ENCODE assay signal across 9 cellular contexts in the genomic region with DNA sequence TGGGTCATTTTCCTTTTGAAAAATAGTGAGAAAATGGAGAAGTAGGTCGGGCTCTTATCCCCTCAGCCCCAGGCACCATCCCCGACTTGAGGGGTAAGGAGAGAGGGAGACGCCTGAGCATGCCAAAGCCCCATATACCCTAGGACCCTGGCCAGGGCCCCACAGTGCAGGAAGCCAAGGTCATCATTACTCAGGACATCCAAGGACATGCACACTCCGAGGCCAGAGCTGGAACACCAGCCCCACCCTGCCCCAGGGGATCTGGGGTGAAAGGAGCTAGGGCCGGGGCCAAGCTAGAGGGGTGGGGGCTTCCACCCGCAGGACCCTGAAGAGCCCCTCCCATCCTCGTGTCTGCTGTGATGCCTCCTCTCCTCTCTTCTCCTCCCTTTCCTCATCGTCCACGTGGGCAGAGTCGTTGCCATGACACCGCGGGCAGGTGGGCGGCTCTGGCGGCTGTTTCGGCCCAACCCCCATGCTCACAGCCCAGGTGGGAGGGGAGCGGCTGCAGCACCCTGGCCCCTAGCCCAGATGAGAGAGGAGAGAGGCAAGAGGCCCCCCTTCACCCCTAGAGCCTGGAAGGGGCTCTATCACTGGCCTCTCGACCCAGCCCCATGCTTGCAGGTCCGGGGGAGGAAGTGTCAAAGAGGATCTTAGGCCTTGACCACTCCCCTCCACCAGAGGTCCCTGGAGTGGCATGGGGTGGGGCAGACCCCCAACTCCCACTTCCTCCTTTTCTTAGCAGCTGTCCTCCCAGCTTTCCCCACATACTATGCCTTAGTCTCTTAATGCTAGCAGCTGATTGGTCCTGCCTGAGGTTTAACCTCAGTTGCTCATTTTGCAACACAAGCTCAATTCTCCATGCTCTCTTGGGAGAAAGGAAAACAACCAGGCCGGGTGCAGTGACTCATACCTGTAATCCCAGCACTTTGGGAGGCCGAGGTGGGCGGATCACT. TPM values are rescaled to one million over a fixed set of nuclear protein-coding genes. Genes with fewer than 3 reads are reported as not detected.
A peak's percentile ranks its signal among the peaks of the same experiment; 100 is the strongest.
DNase-seq lines count a peak whose midpoint lies in the region; ATAC-seq and TF ChIP-seq lines count a peak whose summit lies in the region.
"Had no signal": no experiment of that assay in that cellular context is flagged by ENCODE, and none has a peak within 500 bp of the region (broad histone marks: within the 10 kb centered on the region; RNA-seq: fewer than 3 reads in every experiment).

No MANE protein-coding gene starts in this region.

- peaks cover 2% of the 10 kb centered on the region for H3K27me3 ChIP-seq in neural cell (ENCODE audit: insufficient read depth, low read depth, low read length)
- H3K27me3 ChIP-seq in prostate gland (replicated peaks; ENCODE audit: insufficient read depth), result peaks cover 4% of the 10 kb centered on the region

- TF ChIP-seq CTCF in GM10248 (IDR thresholded peaks at IDR 0.05; ENCODE audit: control extremely low read depth, extremely low read depth, low read depth, missing control alignments) (peak; percentile 25), neural cell (IDR thresholded peaks at IDR 0.05; ENCODE audit: poor library complexity, severe bottlenecking) (no peak), prostate gland (IDR thresholded peaks at IDR 0.05) (no peak)

- H2AFZ ChIP-seq in neural cell (ENCODE audit: low read depth, low read length), result no peak overlapping the region

- no peaks in the 10 kb centered on the region for H3K4me1 ChIP-seq in prostate gland (replicated peaks)

- ATAC-seq in HG03521 (IDR thresholded peaks at IDR 0.05; ENCODE audit: unreplicated experiment), result no peak

- H3K9me3 ChIP-seq in neural cell (ENCODE audit: low read length) (no peaks in the 10 kb centered on the region), prostate gland (no peaks in the 10 kb centered on the region)

- H3K4me3 ChIP-seq in neural cell (ENCODE audit: low read length), result peak overlapping the region; percentile 40
- no peak overlapping the region for H3K4me3 ChIP-seq in prostate gland

- H3K36me3 ChIP-seq in neural cell (ENCODE audit: insufficient read depth, low read length) (no peaks in the 10 kb centered on the region), prostate gland (no peaks in the 10 kb centered on the region)

- no peak overlapping the region for H3K27ac ChIP-seq in neural cell (ENCODE audit: low read length)
- H3K27ac ChIP-seq in prostate gland, result no peak overlapping the region

- no peak overlapping the region for H3K4me2 ChIP-seq in neural cell (ENCODE audit: low read length)

- H4K20me1 ChIP-seq in neural cell (ENCODE audit: insufficient read depth), result no peaks in the 10 kb centered on the region

- no peak for TF ChIP-seq RAD21 in neural cell (conservative IDR thresholded peaks at IDR 0.05)

- peak overlapping the region; percentile 20 for H3K9ac ChIP-seq in neural cell (ENCODE audit: low read length)

- WGBS in prostate gland, result 12% methylated on average over 21 of the region's 21 CpGs

- POLR2A ChIA-PET in GM10248 (lab: Yijun Ruan, JAX), result no interaction called here

- CTCF ChIA-PET in GM10248 (lab: Yijun Ruan, JAX), result interaction anchor here (1.1 to 1.4 kb wide), 3 partner anchors 10 to 66 kb away, joined by 3 to 4 read pairs (median 3); a partner anchor contains a TSS

- no peaks in the 10 kb centered on the region for H3F3A ChIP-seq in neural cell (ENCODE audit: insufficient read depth, low read length, poor library complexity, severe bottlenecking)

- TF ChIP-seq EP300 in neural cell (conservative IDR thresholded peaks at IDR 0.05; ENCODE audit: poor library complexity, severe bottlenecking), result no peak

- DNase-seq in GM10248 (ENCODE audit: extremely low spot score) (peak; percentile 81), Kasumi-1 (lab: John Stamatoyannopoulos, UW) (peak; percentile 18 to 49), amniotic epithelial cell (ENCODE audit: low read depth) (peak; percentile 15), HUDEP-2 (lab: John Stamatoyannopoulos, UW; ENCODE audit: unreplicated experiment in 76 of 76) (no peak), posterior vena cava (ENCODE audit: low spot score) (no peak), prostate gland (ENCODE audit: low spot score) (no peak)
- DNase-seq: NCI-H345 had no signal

- no peak for TF ChIP-seq POLR2A in prostate gland (IDR thresholded peaks at IDR 0.05)

- intact Hi-C loops in posterior vena cava (cut with DNase I), result loop anchor here in 1 of 2 donors (1.0 kb wide), 1 partner anchor 17 kb away; no protein-coding TSS in a partner anchor
- intact Hi-C loops in prostate gland (cut with DNase I), result no loop called here

- no peaks in the 10 kb centered on the region for H3K9me2 ChIP-seq in neural cell (ENCODE audit: insufficient read depth, low read length)

- no peaks in the 10 kb centered on the region for H3K79me2 ChIP-seq in neural cell (replicated peaks; ENCODE audit: insufficient read depth, low read length)

TF ChIP-seq in neural cell, 6 proteins besides CTCF, POLR2A, EP300 and RAD21:
- no peak for TF ChIP-seq POLR2AphosphoS5 (IDR thresholded peaks at IDR 0.05)
- TF ChIP-seq SMC3 (conservative IDR thresholded peaks at IDR 0.05; ENCODE audit: poor library complexity), result no peak
- no peak for TF ChIP-seq TAF1 (IDR thresholded peaks at IDR 0.05; ENCODE audit: low read depth)
- TF ChIP-seq EZH2 (IDR thresholded peaks at IDR 0.05; ENCODE audit: borderline replicate concordance, insufficient read depth, low read length, poor library complexity, severe bottlenecking), result no peak
- TF ChIP-seq, protein P1, sequence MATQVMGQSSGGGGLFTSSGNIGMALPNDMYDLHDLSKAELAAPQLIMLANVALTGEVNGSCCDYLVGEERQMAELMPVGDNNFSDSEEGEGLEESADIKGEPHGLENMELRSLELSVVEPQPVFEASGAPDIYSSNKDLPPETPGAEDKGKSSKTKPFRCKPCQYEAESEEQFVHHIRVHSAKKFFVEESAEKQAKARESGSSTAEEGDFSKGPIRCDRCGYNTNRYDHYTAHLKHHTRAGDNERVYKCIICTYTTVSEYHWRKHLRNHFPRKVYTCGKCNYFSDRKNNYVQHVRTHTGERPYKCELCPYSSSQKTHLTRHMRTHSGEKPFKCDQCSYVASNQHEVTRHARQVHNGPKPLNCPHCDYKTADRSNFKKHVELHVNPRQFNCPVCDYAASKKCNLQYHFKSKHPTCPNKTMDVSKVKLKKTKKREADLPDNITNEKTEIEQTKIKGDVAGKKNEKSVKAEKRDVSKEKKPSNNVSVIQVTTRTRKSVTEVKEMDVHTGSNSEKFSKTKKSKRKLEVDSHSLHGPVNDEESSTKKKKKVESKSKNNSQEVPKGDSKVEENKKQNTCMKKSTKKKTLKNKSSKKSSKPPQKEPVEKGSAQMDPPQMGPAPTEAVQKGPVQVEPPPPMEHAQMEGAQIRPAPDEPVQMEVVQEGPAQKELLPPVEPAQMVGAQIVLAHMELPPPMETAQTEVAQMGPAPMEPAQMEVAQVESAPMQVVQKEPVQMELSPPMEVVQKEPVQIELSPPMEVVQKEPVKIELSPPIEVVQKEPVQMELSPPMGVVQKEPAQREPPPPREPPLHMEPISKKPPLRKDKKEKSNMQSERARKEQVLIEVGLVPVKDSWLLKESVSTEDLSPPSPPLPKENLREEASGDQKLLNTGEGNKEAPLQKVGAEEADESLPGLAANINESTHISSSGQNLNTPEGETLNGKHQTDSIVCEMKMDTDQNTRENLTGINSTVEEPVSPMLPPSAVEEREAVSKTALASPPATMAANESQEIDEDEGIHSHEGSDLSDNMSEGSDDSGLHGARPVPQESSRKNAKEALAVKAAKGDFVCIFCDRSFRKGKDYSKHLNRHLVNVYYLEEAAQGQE (IDR thresholded peaks at IDR 0.05; ENCODE audit: borderline replicate concordance), result no peak
- TF ChIP-seq MXI1 (conservative IDR thresholded peaks at IDR 0.05; ENCODE audit: poor library complexity, severe bottlenecking), result no peak

RNA-seq across cellular contexts. Expression of a gene that starts 10.6 kb away (rescaled TPM):
- 2.9 and 4.7 TPM in 2 replicates for polyA plus RNA-seq in neural cell
- 14.5 and 14.6 TPM in 2 replicates for polyA minus RNA-seq in neural cell
- total RNA-seq in posterior vena cava, result under 1 TPM; 0.37 to 0.57 TPM
- 1 to 10 TPM in 1 of 2 donors, under 1 TPM in 1; 0.14 to 7.1 TPM for total RNA-seq in prostate gland

RNA-seq across cellular contexts. Expression of a gene that starts 59.3 kb away (rescaled TPM):
- polyA plus RNA-seq in neural cell, result 39.9 and 42.6 TPM in 2 replicates
- polyA minus RNA-seq in neural cell, result 18.3 and 22.1 TPM in 2 replicates
- 10 to 100 TPM; 52.3 to 57.5 TPM for total RNA-seq in posterior vena cava
- 10 to 100 TPM; 10.7 to 29.6 TPM for total RNA-seq in prostate gland

Comparison
In these comparisons a context has a peak if more than half of its experiments do, and no peak if none do; other contexts are left out.
1. DNase-seq: peak in GM10248 (single experiment), Kasumi-1 (2 of 2) and amniotic epithelial cell (single experiment); none in HUDEP-2 (0 of 76), posterior vena cava (single experiment) and prostate gland (single experiment).